ENCODE assay signal across 23 cellular contexts in genomic region chr13:109968876-109969577, GRCh38.
DNase-seq lines count a peak whose midpoint lies in the region; ATAC-seq and TF ChIP-seq lines count a peak whose summit lies in the region.
"Had no signal": no experiment of that assay in that cellular context is flagged by ENCODE, and none has a peak within 500 bp of the region (broad histone marks: within the 10 kb centered on the region; RNA-seq: fewer than 3 reads in every experiment).

No MANE protein-coding gene starts in this region.

- H3K9me3 ChIP-seq in upper lobe of right lung = no peaks in the 10 kb centered on the region
- H3K9me3 ChIP-seq: Peyer's patch had no signal

- H3K4me1 ChIP-seq in upper lobe of right lung = no peaks in the 10 kb centered on the region
- H3K4me1 ChIP-seq: neural progenitor cell, Peyer's patch had no signal

- no peaks in the 10 kb centered on the region for H3K27me3 ChIP-seq in upper lobe of right lung
- H3K27me3 ChIP-seq: BLaER1 treated with 17β-estradiol and CSF1 and Interleukin-3, amounts not matched to agents 10 nM and 100 nM; neural progenitor cell; Peyer's patch had no signal

- peak; percentile 90 to 97 for ATAC-seq in left cardiac atrium
- ATAC-seq in upper lobe of right lung = peak; percentile 54
- no peak for ATAC-seq in HG03045 (IDR thresholded peaks at IDR 0.05; ENCODE audit: unreplicated experiment)
- ATAC-seq: activated CD8-positive, alpha-beta T cell treated with anti-CD3 and anti-CD28 coated beads, Interleukin-2, amount 10 ng/mL, durations not matched to agents 7 days and 5 days; esophagus mucosa had no signal

- no peaks in the 10 kb centered on the region for H3K36me3 ChIP-seq in upper lobe of right lung
- H3K36me3 ChIP-seq: neural progenitor cell, Peyer's patch had no signal

- DNase-seq in SIG-M5 treated with dmso at 0.1 percent for 504 hours (lab: John Stamatoyannopoulos, UW; ENCODE audit: unreplicated experiment) (peak; percentile 3), SIG-M5 (lab: John Stamatoyannopoulos, UW) (no peak), amniotic epithelial cell (ENCODE audit: low read depth) (peak; percentile 46), left cardiac atrium (peak; percentile 80), upper lobe of right lung (no peak), GM19240 (ENCODE audit: insufficient read length, low spot score) (no peak)
- DNase-seq in activated CD4-positive, alpha-beta T cell treated with anti-CD3 and anti-CD28 coated beads for 4 hours = no peak
- DNase-seq: 8988T; activated CD8-positive, alpha-beta T cell treated with anti-CD3 and anti-CD28 coated beads, Interleukin-2, amount 10 ng/mL, durations not matched to agents 7 days and 5 days; activated naive CD4-positive, alpha-beta T cell; activated T-cell treated with anti-CD3 and anti-CD28 coated beads, Interleukin-2, amount 50 U/mL, for 24 hours; HFFc6; MM.1S; NCI-H187 treated with DMSO at 0.1 percent for 48 hours; NCI-H226; Peyer's patch; stimulated activated CD4-positive, alpha-beta T cell treated with anti-CD3 and anti-CD28 coated beads, Interleukin-4, amount 100 ng/mL, for 24 hours had no signal

- intact Hi-C loops in left cardiac atrium (cut with DNase I) (no loop called here), upper lobe of right lung (cut with DNase I) (no loop called here)

- no peak overlapping the region for H3K27ac ChIP-seq in upper lobe of right lung
- H3K27ac ChIP-seq: BLaER1 treated with 17β-estradiol and CSF1 and Interleukin-3, amounts not matched to agents 10 nM and 100 nM; neural progenitor cell; Peyer's patch; SK-N-MC; skin epidermis had no signal

- no peak for TF ChIP-seq CTCF in upper lobe of right lung (IDR thresholded peaks at IDR 0.05)

- no peak overlapping the region for H3K4me3 ChIP-seq in upper lobe of right lung
- H3K4me3 ChIP-seq: BLaER1 treated with 17β-estradiol and CSF1 and Interleukin-3, amounts not matched to agents 10 nM and 100 nM; neural progenitor cell; Peyer's patch; SK-N-MC; skin epidermis had no signal

Comparison
In these comparisons a context has a peak if more than half of its experiments do, and no peak if none do; other contexts are left out.
1. DNase-seq: peak in SIG-M5 treated with dmso at 0.1 percent for 504 hours (single experiment), amniotic epithelial cell (single experiment) and left cardiac atrium (single experiment); none in SIG-M5 (single experiment), upper lobe of right lung (single experiment), GM19240 (single experiment) and activated CD4-positive, alpha-beta T cell treated with anti-CD3 and anti-CD28 coated beads for 4 hours (0 of 2).